Comparison of ENCODE assay signal across 11 cellular contexts in genomic region chr2:226995625-226996041, GRCh38.
A peak's percentile ranks its signal among the peaks of the same experiment; 100 is the strongest.
DNase-seq lines count a peak whose midpoint lies in the region; ATAC-seq and TF ChIP-seq lines count a peak whose summit lies in the region.
"Had no signal": no experiment of that assay in that cellular context is flagged by ENCODE, and none has a peak within 500 bp of the region (broad histone marks: within the 10 kb centered on the region; RNA-seq: fewer than 3 reads in every experiment).

No MANE protein-coding gene starts in this region.

- ATAC-seq in stimulated activated memory B cell treated with anti-CD40 and anti-IgM and Interleukin-4, amounts not matched to agents 10 μg/mL and 1 μg/mL and 100 μg/mL, for 72 hours: peak; percentile 77

- H3K27me3 Mint-ChIP-seq in stimulated activated memory B cell treated with anti-CD40 and anti-IgM and Interleukin-4, amounts not matched to agents 10 μg/mL and 1 μg/mL and 100 μg/mL, for 72 hours: no peaks in the 10 kb centered on the region
- H3K27me3 Mint-ChIP-seq: B cell; natural killer cell treated with Interleukin-12 subunit alpha and Interleukin-12 subunit beta and Interleukin-15 and Interleukin-18, amount 100 ng/mL, for 72 hours had no signal

- BruUV-seq in A673 (replicated peaks; lab: Mats Ljungman, UMichigan): no TSS peak

- H3K4me1 ChIP-seq in A673 (ENCODE audit: insufficient read depth, low read length, poor library complexity, severe bottlenecking): peaks cover 13% of the 10 kb centered on the region

- H3K27ac ChIP-seq in RWPE1: no peak overlapping the region
- H3K27ac ChIP-seq in A673 (ENCODE audit: low read depth, low read length, poor library complexity, severe bottlenecking): no peak overlapping the region

- no peaks in the 10 kb centered on the region for H3K27me3 ChIP-seq in H7 (ENCODE audit: control insufficient read depth, insufficient read depth, low read length)
- H3K27me3 ChIP-seq in A673 (replicated peaks; ENCODE audit: insufficient read depth, low read depth, low read length, poor library complexity): no peaks in the 10 kb centered on the region

- H3K4me3 ChIP-seq in fibroblast of villous mesenchyme (ENCODE audit: low read depth, low read length) (no peak overlapping the region), H7 (ENCODE audit: insufficient read depth, low read depth, low read length) (no peak overlapping the region), A673 (ENCODE audit: low read depth, low read length, poor library complexity, severe bottlenecking) (no peak overlapping the region)

- peak overlapping the region; percentile 48 for H3K27ac Mint-ChIP-seq in stimulated activated memory B cell treated with anti-CD40 and anti-IgM and Interleukin-4, amounts not matched to agents 10 μg/mL and 1 μg/mL and 100 μg/mL, for 72 hours
- H3K27ac Mint-ChIP-seq: B cell; natural killer cell treated with Interleukin-12 subunit alpha and Interleukin-12 subunit beta and Interleukin-15 and Interleukin-18, amount 100 ng/mL, for 72 hours had no signal

- DNase-seq in activated CD4-positive, alpha-beta T cell treated with anti-CD3 and anti-CD28 coated beads for 48 hours: peak; percentile 81
- no peak for DNase-seq in activated CD4-positive, alpha-beta T cell treated with anti-CD3 and anti-CD28 coated beads for 1 hour
- DNase-seq in RWPE1 (ENCODE audit: low spot score) (peak; percentile 34), fibroblast of villous mesenchyme (ENCODE audit: low read depth) (peak; percentile 13), NCI-H187 (lab: John Stamatoyannopoulos, UW) (no peak), H7 (no peak), A673 (ENCODE audit: low spot score) (no peak)

- peaks cover 46% of the 10 kb centered on the region for H3K36me3 Mint-ChIP-seq in stimulated activated memory B cell treated with anti-CD40 and anti-IgM and Interleukin-4, amounts not matched to agents 10 μg/mL and 1 μg/mL and 100 μg/mL, for 72 hours

- CTCF ChIA-PET in RWPE1 (lab: Yijun Ruan, JAX) (no interaction called here), A673 (lab: Charles Lee) (no interaction called here)

- intact Hi-C loops in A673 (cut with micrococcal nuclease; ENCODE audit: unreplicated experiment): no loop called here

- POLR2A ChIA-PET in RWPE1 (lab: Yijun Ruan, JAX; ENCODE audit: low non-redundant PET): no interaction called here
- POLR2A ChIA-PET in A673 (lab: Charles Lee; ENCODE audit: low non-redundant PET): no interaction called here

- H3K9me3 ChIP-seq in A673 (ENCODE audit: low read depth, low read length, poor library complexity, severe bottlenecking): no peaks in the 10 kb centered on the region

- no peak overlapping the region for H3K4me3 Mint-ChIP-seq in stimulated activated memory B cell treated with anti-CD40 and anti-IgM and Interleukin-4, amounts not matched to agents 10 μg/mL and 1 μg/mL and 100 μg/mL, for 72 hours
- H3K4me3 Mint-ChIP-seq: B cell; natural killer cell treated with Interleukin-12 subunit alpha and Interleukin-12 subunit beta and Interleukin-15 and Interleukin-18, amount 100 ng/mL, for 72 hours had no signal

- TF ChIP-seq CTCF in RWPE1 (conservative IDR thresholded peaks at IDR 0.05; ENCODE audit: low read depth) (no peak), fibroblast of villous mesenchyme (IDR thresholded peaks at IDR 0.05; ENCODE audit: insufficient read depth, low read depth, low read length) (no peak), A673 (conservative IDR thresholded peaks at IDR 0.05; ENCODE audit: low read depth, low read length) (no peak)

- H3K9me3 Mint-ChIP-seq in stimulated activated memory B cell treated with anti-CD40 and anti-IgM and Interleukin-4, amounts not matched to agents 10 μg/mL and 1 μg/mL and 100 μg/mL, for 72 hours: no peaks in the 10 kb centered on the region
- H3K9me3 Mint-ChIP-seq: activated T-helper 2 cell treated with anti-CD3 and anti-CD28 coated beads, Interferon-gamma antibody, Interleukin-2, Interleukin-4, amounts not matched to agents 10 μg/mL and 5 μg/mL and 100 μg/mL, durations not matched to agents 14 hours and 24 hours and 36 hours; natural killer cell treated with Interleukin-12 subunit alpha and Interleukin-12 subunit beta and Interleukin-15 and Interleukin-18, amount 100 ng/mL, for 72 hours had no signal

- H3K36me3 ChIP-seq in H7 (replicated peaks; ENCODE audit: control insufficient read depth, insufficient read depth, low read length): no peaks in the 10 kb centered on the region
- H3K36me3 ChIP-seq in A673 (ENCODE audit: insufficient read depth, low read length, poor library complexity, severe bottlenecking): no peaks in the 10 kb centered on the region

- H3K4me1 Mint-ChIP-seq in stimulated activated memory B cell treated with anti-CD40 and anti-IgM and Interleukin-4, amounts not matched to agents 10 μg/mL and 1 μg/mL and 100 μg/mL, for 72 hours: peaks cover 6% of the 10 kb centered on the region
- H3K4me1 Mint-ChIP-seq: B cell had no signal

Comparison
In these comparisons a context has a peak if more than half of its experiments do, and no peak if none do; other contexts are left out.
1. DNase-seq: peak in activated CD4-positive, alpha-beta T cell treated with anti-CD3 and anti-CD28 coated beads for 48 hours (single experiment), RWPE1 (single experiment) and fibroblast of villous mesenchyme (single experiment); none in activated CD4-positive, alpha-beta T cell treated with anti-CD3 and anti-CD28 coated beads for 1 hour (single experiment), NCI-H187 (0 of 2), H7 (single experiment) and A673 (single experiment).